1 cellular context compared by ENCODE assay signal in the genomic region with DNA sequence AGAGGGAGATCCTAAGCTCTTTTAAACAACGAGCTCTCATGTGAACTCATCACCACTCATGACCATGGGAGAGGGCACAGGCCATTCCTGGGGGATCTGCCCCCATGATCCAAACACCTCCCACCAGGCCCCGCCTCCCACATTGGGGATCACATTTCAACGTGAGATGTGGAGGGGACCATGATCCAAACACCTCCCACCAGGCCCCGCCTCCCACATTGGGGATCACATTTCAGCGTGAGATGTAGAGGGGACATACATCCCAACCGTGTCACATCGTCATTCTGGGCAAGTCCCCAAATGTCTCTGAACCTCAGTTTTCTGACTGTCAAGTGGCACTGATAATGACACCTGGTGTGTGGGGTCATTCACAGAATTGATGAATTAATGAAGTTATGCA.
TF ChIP-seq lines count a peak whose summit lies in the region.

No MANE protein-coding gene starts in this region.

TF ChIP-seq in SK-N-SH, 30 proteins besides CTCF, POLR2A, EP300 and RAD21 (continued from another document):
- TF ChIP-seq, protein P1, sequence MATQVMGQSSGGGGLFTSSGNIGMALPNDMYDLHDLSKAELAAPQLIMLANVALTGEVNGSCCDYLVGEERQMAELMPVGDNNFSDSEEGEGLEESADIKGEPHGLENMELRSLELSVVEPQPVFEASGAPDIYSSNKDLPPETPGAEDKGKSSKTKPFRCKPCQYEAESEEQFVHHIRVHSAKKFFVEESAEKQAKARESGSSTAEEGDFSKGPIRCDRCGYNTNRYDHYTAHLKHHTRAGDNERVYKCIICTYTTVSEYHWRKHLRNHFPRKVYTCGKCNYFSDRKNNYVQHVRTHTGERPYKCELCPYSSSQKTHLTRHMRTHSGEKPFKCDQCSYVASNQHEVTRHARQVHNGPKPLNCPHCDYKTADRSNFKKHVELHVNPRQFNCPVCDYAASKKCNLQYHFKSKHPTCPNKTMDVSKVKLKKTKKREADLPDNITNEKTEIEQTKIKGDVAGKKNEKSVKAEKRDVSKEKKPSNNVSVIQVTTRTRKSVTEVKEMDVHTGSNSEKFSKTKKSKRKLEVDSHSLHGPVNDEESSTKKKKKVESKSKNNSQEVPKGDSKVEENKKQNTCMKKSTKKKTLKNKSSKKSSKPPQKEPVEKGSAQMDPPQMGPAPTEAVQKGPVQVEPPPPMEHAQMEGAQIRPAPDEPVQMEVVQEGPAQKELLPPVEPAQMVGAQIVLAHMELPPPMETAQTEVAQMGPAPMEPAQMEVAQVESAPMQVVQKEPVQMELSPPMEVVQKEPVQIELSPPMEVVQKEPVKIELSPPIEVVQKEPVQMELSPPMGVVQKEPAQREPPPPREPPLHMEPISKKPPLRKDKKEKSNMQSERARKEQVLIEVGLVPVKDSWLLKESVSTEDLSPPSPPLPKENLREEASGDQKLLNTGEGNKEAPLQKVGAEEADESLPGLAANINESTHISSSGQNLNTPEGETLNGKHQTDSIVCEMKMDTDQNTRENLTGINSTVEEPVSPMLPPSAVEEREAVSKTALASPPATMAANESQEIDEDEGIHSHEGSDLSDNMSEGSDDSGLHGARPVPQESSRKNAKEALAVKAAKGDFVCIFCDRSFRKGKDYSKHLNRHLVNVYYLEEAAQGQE (IDR thresholded peaks at IDR 0.05; ENCODE audit: low read depth, low read length) = no peak
